ENCODE assay signal across 1 cellular context in the genomic region with DNA sequence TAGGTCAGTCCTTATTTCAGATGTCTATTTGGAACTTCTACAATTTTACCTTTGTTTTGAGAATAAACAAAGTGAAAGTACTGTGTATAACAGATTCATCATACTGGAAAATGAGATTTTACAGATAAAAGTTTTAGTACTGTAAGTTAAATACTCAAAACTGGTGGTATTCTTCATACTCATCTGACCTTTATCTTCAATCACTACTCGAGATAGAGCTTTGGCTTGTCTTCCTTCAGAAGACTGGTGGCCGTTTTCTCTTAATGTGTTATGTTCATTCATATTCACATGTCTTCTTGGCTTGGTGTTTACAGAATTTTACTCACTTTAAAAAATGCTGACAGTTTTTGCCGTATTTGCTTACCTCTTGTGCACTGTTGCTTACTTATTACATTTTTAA.
TF ChIP-seq lines count a peak whose summit lies in the region.

No MANE protein-coding gene starts in this region.

TF ChIP-seq in GM23338, 12 proteins besides CTCF, POLR2A, EP300 and RAD21 (continued from another document):
- TF ChIP-seq, protein P1, sequence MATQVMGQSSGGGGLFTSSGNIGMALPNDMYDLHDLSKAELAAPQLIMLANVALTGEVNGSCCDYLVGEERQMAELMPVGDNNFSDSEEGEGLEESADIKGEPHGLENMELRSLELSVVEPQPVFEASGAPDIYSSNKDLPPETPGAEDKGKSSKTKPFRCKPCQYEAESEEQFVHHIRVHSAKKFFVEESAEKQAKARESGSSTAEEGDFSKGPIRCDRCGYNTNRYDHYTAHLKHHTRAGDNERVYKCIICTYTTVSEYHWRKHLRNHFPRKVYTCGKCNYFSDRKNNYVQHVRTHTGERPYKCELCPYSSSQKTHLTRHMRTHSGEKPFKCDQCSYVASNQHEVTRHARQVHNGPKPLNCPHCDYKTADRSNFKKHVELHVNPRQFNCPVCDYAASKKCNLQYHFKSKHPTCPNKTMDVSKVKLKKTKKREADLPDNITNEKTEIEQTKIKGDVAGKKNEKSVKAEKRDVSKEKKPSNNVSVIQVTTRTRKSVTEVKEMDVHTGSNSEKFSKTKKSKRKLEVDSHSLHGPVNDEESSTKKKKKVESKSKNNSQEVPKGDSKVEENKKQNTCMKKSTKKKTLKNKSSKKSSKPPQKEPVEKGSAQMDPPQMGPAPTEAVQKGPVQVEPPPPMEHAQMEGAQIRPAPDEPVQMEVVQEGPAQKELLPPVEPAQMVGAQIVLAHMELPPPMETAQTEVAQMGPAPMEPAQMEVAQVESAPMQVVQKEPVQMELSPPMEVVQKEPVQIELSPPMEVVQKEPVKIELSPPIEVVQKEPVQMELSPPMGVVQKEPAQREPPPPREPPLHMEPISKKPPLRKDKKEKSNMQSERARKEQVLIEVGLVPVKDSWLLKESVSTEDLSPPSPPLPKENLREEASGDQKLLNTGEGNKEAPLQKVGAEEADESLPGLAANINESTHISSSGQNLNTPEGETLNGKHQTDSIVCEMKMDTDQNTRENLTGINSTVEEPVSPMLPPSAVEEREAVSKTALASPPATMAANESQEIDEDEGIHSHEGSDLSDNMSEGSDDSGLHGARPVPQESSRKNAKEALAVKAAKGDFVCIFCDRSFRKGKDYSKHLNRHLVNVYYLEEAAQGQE (IDR thresholded peaks at IDR 0.05; ENCODE audit: unreplicated experiment) = no peak
- TF ChIP-seq, protein P2, sequence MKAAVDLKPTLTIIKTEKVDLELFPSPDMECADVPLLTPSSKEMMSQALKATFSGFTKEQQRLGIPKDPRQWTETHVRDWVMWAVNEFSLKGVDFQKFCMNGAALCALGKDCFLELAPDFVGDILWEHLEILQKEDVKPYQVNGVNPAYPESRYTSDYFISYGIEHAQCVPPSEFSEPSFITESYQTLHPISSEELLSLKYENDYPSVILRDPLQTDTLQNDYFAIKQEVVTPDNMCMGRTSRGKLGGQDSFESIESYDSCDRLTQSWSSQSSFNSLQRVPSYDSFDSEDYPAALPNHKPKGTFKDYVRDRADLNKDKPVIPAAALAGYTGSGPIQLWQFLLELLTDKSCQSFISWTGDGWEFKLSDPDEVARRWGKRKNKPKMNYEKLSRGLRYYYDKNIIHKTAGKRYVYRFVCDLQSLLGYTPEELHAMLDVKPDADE (IDR thresholded peaks at IDR 0.05) = no peak
- TF ChIP-seq ZNF331 (CRISPR knock-in tag; IDR thresholded peaks at IDR 0.05; ENCODE audit: low read depth) = no peak
